34 cellular contexts compared by ENCODE assay signal in the genomic region with DNA sequence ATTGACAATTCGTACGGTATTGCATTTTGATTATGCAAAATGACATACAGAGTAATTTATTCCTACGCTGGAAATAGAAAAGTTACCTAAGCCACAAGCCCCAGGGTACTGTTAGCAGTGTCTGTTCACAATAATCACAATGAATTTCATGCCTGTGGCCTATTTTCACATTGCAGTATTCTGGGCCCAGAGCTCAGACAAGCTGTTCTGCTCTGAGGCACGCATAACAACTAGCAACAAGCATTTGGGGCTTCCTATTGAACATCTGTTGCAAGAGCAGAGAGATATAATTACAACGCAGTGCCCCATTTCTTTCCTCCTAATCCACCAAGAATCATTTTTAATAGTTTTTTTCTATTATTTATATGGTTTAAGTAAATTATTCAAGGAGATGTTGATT.
"Had no signal": no experiment of that assay in that cellular context is flagged by ENCODE, and none has a peak within 500 bp of the region (broad histone marks: within the 10 kb centered on the region; RNA-seq: fewer than 3 reads in every experiment).

No MANE protein-coding gene starts in this region.

- H3K4me3 ChIP-seq: MG63, Peyer's patch, SJCRH30, SK-N-MC had no signal

- H3K27ac ChIP-seq: brain microvascular endothelial cell, Peyer's patch, RWPE1, SJCRH30, SK-N-MC had no signal

- H3K27me3 ChIP-seq: brain microvascular endothelial cell, MG63, Peyer's patch, SJCRH30 had no signal

- H3K36me3 Mint-ChIP-seq: activated CD4-positive, alpha-beta memory T cell treated with anti-CD3 and anti-CD28 coated beads for 36 hours; activated naive CD4-positive, alpha-beta T cell treated with anti-CD3 and anti-CD28 coated beads, Interleukin-2, amount 10 ng/mL, durations not matched to agents 7 days and 5 days; activated naive CD8-positive, alpha-beta T cell; WTC11 had no signal

- H3K4me3 Mint-ChIP-seq: activated CD4-positive, alpha-beta memory T cell treated with anti-CD3 and anti-CD28 coated beads for 36 hours; activated CD4-positive, alpha-beta T cell treated with anti-CD3 and anti-CD28 coated beads for 36 hours; activated CD4-positive, alpha-beta T cell treated with anti-CD3 and anti-CD28 coated beads, Interleukin-2, amount 10 ng/mL, durations not matched to agents 7 days and 5 days; activated naive CD4-positive, alpha-beta T cell treated with anti-CD3 and anti-CD28 coated beads, Interleukin-2, amount 10 ng/mL, durations not matched to agents 7 days and 5 days; activated naive CD8-positive, alpha-beta T cell; activated naive CD8-positive, alpha-beta T cell treated with anti-CD3 and anti-CD28 coated beads, Interleukin-2, amount 50 U/mL, for 24 hours; activated T-cell treated with anti-CD3 and anti-CD28 coated beads, Interleukin-2, amount 50 U/mL, for 4 hours; WTC11 had no signal

- DNase-seq: activated CD4-positive, alpha-beta memory T cell treated with anti-CD3 and anti-CD28 coated beads for 36 hours; activated CD4-positive, alpha-beta T cell treated with anti-CD3 and anti-CD28 coated beads for 36 hours; activated CD4-positive, alpha-beta T cell treated with anti-CD3 and anti-CD28 coated beads, Interleukin-2, amount 10 ng/mL, durations not matched to agents 7 days and 5 days; activated CD8-positive, alpha-beta memory T cell treated with anti-CD3 and anti-CD28 coated beads, Interleukin-2, amount 50 U/mL, for 4 hours; activated effector memory CD4-positive, alpha-beta T cell treated with Interleukin-2 at 50 U/mL for 16 hours; activated naive CD4-positive, alpha-beta T cell treated with anti-CD3 and anti-CD28 coated beads, Interleukin-2, amount 10 ng/mL, durations not matched to agents 7 days and 5 days; activated naive CD8-positive, alpha-beta T cell treated with anti-CD3 and anti-CD28 coated beads, Interleukin-2, amount 50 U/mL, for 24 hours; activated T-cell treated with anti-CD3 and anti-CD28 coated beads for 4 hours; activated T-cell treated with anti-CD3 and anti-CD28 coated beads, Interleukin-2, amount 50 U/mL, for 4 hours; brain microvascular endothelial cell; central memory CD4-positive, alpha-beta T cell; Kasumi-1; KG1; MG63; NCI-H1048; NCI-H1105 treated with DMSO at 0.1 percent for 48 hours; NCI-H1436; NCI-H1694; NCI-H1930; NCI-H2081 treated with DMSO at 0.1 percent for 48 hours; NCI-H2171 treated with DMSO at 0.1 percent for 48 hours; NCI-H2227 treated with DMSO at 0.1 percent for 48 hours; NCI-H446; NCI-H510A treated with DMSO at 0.1 percent for 48 hours; NCI-H748 treated with DMSO at 0.1 percent for 48 hours; NK-92 treated with Interleukin-12 subunit alpha and Interleukin-12 subunit beta, amount 100 ng/mL, for 24 hours; PC-3; Peyer's patch; Right ventricle myocardium superior; SJCRH30 had no signal

- H3K27ac Mint-ChIP-seq: activated CD4-positive, alpha-beta memory T cell treated with anti-CD3 and anti-CD28 coated beads for 36 hours; activated CD4-positive, alpha-beta T cell treated with anti-CD3 and anti-CD28 coated beads for 36 hours; activated CD4-positive, alpha-beta T cell treated with anti-CD3 and anti-CD28 coated beads, Interleukin-2, amount 10 ng/mL, durations not matched to agents 7 days and 5 days; activated naive CD4-positive, alpha-beta T cell treated with anti-CD3 and anti-CD28 coated beads, Interleukin-2, amount 10 ng/mL, durations not matched to agents 7 days and 5 days; activated naive CD8-positive, alpha-beta T cell; activated naive CD8-positive, alpha-beta T cell treated with anti-CD3 and anti-CD28 coated beads, Interleukin-2, amount 50 U/mL, for 24 hours; WTC11 had no signal

- H3K9me3 ChIP-seq: MG63, Peyer's patch, SJCRH30 had no signal

- H3K27me3 Mint-ChIP-seq: activated CD4-positive, alpha-beta T cell treated with anti-CD3 and anti-CD28 coated beads, Interleukin-2, amount 10 ng/mL, durations not matched to agents 7 days and 5 days had no signal

- H3K36me3 ChIP-seq: brain microvascular endothelial cell, MG63, Peyer's patch, SJCRH30 had no signal

- H3K9me3 Mint-ChIP-seq: activated CD4-positive, alpha-beta memory T cell treated with anti-CD3 and anti-CD28 coated beads for 36 hours; activated CD4-positive, alpha-beta T cell treated with anti-CD3 and anti-CD28 coated beads, Interleukin-2, amount 10 ng/mL, durations not matched to agents 7 days and 5 days; activated naive CD4-positive, alpha-beta T cell treated with anti-CD3 and anti-CD28 coated beads, Interleukin-2, amount 10 ng/mL, durations not matched to agents 7 days and 5 days; activated naive CD8-positive, alpha-beta T cell treated with anti-CD3 and anti-CD28 coated beads, Interleukin-2, amount 50 U/mL, for 24 hours; activated T-cell treated with anti-CD3 and anti-CD28 coated beads, Interleukin-2, amount 50 U/mL, for 4 hours; WTC11 had no signal

- H3K4me1 Mint-ChIP-seq: activated CD4-positive, alpha-beta T cell treated with anti-CD3 and anti-CD28 coated beads for 36 hours had no signal

- H3K4me1 ChIP-seq: Peyer's patch, SJCRH30 had no signal
